In the genomic region with DNA sequence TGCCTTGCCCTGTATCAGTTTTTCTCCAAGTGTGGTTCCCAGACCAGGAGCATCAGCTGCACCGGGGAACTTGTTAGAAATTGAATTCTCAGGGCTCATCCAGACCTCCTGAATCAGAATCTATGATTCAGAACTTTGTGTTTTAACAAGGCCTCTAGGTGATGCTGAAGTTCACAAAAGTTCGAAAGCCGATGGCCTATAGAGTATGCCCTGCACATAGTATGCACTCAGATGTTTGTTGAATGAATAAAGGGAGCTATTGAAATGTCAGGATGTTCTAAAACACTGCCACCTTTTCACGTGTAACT, we compare ENCODE assay signal across 9 cellular contexts. TPM values are rescaled to one million over a fixed set of nuclear protein-coding genes. Genes with fewer than 3 reads are reported as not detected.
DNase-seq lines count a peak whose midpoint lies in the region; ATAC-seq and TF ChIP-seq lines count a peak whose summit lies in the region.
"Had no signal": no experiment of that assay in that cellular context is flagged by ENCODE, and none has a peak within 500 bp of the region (broad histone marks: within the 10 kb centered on the region; RNA-seq: fewer than 3 reads in every experiment).

No MANE protein-coding gene starts in this region.

- H3K27me3 ChIP-seq in BJ (ENCODE audit: control insufficient read depth, insufficient read depth, low read length) (no peaks in the 10 kb centered on the region), MG63 (no peaks in the 10 kb centered on the region), mucosa of rectum (ENCODE audit: control insufficient read depth in 2 of 2, insufficient read depth in 2 of 2, low read length in 2 of 2) (peaks cover 23 to 28% of the 10 kb centered on the region in 2 donors)

- POLR2A ChIA-PET in BJ (lab: Charles Lee), result no interaction called here

- DNase-seq in BJ (ENCODE audit: low read depth) (no peak), MG63 (peak; percentile 37), dermis blood vessel endothelial cell (peak; percentile 55), NCI-H774 (lab: John Stamatoyannopoulos, UW) (no peak), NCI-H510A treated with DMSO at 0.1 percent for 48 hours (lab: John Stamatoyannopoulos, UW) (no peak)

- TF ChIP-seq CTCF in BJ (IDR thresholded peaks at IDR 0.05; ENCODE audit: insufficient read depth, low read depth, low read length), result no peak

- H3K4me3 ChIP-seq in BJ (ENCODE audit: low read depth, low read length), result peak overlapping the region; percentile 80
- H3K4me3 ChIP-seq in MG63, result peak overlapping the region; percentile 68
- H3K4me3 ChIP-seq in mucosa of rectum (ENCODE audit: low read length in 2 of 2), result peak overlapping the region; percentile 40 to 56

- CTCF ChIA-PET in BJ (lab: Yijun Ruan, JAX), result interaction anchor here (1.2 to 5.7 kb wide), 6 partner anchors 9 to 30 kb away, joined by 4 to 35 read pairs (median 9); no protein-coding TSS in a partner anchor

- peak overlapping the region in 1 of 2 donors; percentile 23 for H3K9ac ChIP-seq in mucosa of rectum (ENCODE audit: low read depth in 1 of 2, low read length in 2 of 2)

- ATAC-seq in HG03135 (IDR thresholded peaks at IDR 0.05; ENCODE audit: unreplicated experiment), result no peak
- no peak for ATAC-seq in GM18517 (IDR thresholded peaks at IDR 0.05; ENCODE audit: unreplicated experiment)

- H3K4me1 ChIP-seq in mucosa of rectum (ENCODE audit: control insufficient read depth in 2 of 2, insufficient read depth in 2 of 2, low read length in 2 of 2), result peaks cover 0 to 2% of the 10 kb centered on the region in 2 donors

- peaks cover 2% of the 10 kb centered on the region; the same call in 1 of the 2 replicates for H3K36me3 ChIP-seq in BJ (ENCODE audit: control insufficient read depth, insufficient read depth, low read length)
- peaks cover 25% of the 10 kb centered on the region for H3K36me3 ChIP-seq in MG63
- no peaks in the 10 kb centered on the region for H3K36me3 ChIP-seq in mucosa of rectum (ENCODE audit: control insufficient read depth in 2 of 2, insufficient read depth in 2 of 2, low read length in 2 of 2)

- H3K27ac ChIP-seq in mucosa of rectum (ENCODE audit: low read depth in 2 of 2, low read length in 2 of 2), result peak overlapping the region; percentile 45 to 60
- H3K27ac ChIP-seq: HL-60 had no signal

- H3K9me3 ChIP-seq in MG63, result no peaks in the 10 kb centered on the region
- no peaks in the 10 kb centered on the region for H3K9me3 ChIP-seq in mucosa of rectum (ENCODE audit: control insufficient read depth in 2 of 2, low read length in 2 of 2)

RNA-seq across cellular contexts. Expression of gene LARP6, which starts 0.7 kb away (rescaled TPM):
- polyA plus RNA-seq in BJ (2011; rRNA removed), result 108 and 135 TPM in 2 replicates
- polyA minus RNA-seq in BJ (2011; rRNA and poly(A)+ RNA removed), result 57.0 and 58.9 TPM in 2 replicates
- total RNA-seq in MG63 (2014; rRNA removed; shearing (Covaris generic); ENCODE audit: low replicate concordance), result 62.8 and 116 TPM in 2 replicates
- 6.9 and 15.0 TPM in 2 replicates for total RNA-seq in dermis blood vessel endothelial cell

RNA-seq across cellular contexts. Expression of gene THAP10, which starts 37.6 kb away (rescaled TPM):
- 2.8 and 3.8 TPM in 2 replicates for polyA plus RNA-seq in BJ (2011; rRNA removed)
- polyA minus RNA-seq in BJ (2011; rRNA and poly(A)+ RNA removed), result 0.98 and 1.4 TPM in 2 replicates
- 5.6 and 8.9 TPM in 2 replicates for total RNA-seq in MG63 (2014; rRNA removed; shearing (Covaris generic); ENCODE audit: low replicate concordance)
- 2.0 and 2.3 TPM in 2 replicates for total RNA-seq in dermis blood vessel endothelial cell

RNA-seq across cellular contexts. Expression of gene LRRC49, which starts 38.0 kb away (rescaled TPM):
- polyA plus RNA-seq in BJ (2011; rRNA removed), result 6.2 and 8.6 TPM in 2 replicates
- 9.9 and 13.6 TPM in 2 replicates for polyA minus RNA-seq in BJ (2011; rRNA and poly(A)+ RNA removed)
- 8.3 and 18.1 TPM in 2 replicates for total RNA-seq in MG63 (2014; rRNA removed; shearing (Covaris generic); ENCODE audit: low replicate concordance)
- 4.9 and 6.3 TPM in 2 replicates for total RNA-seq in dermis blood vessel endothelial cell

Comparison
In these comparisons a context has a peak if more than half of its experiments do, and no peak if none do; other contexts are left out.
1. DNase-seq: peak in MG63 (single experiment) and dermis blood vessel endothelial cell (single experiment); none in BJ (single experiment), NCI-H774 (single experiment) and NCI-H510A treated with DMSO at 0.1 percent for 48 hours (single experiment).
2. Peak in every context shown above with its lines, with median percentiles within 50 percentile points of each other: H3K4me3 ChIP-seq.